ENCODE assay signal across 2 cellular contexts in genomic region chr9:138045541-138046490, GRCh38.
TF ChIP-seq lines count a peak whose summit lies in the region.

No MANE protein-coding gene starts in this region.

TF ChIP-seq in SK-N-SH, 30 proteins besides CTCF, POLR2A, EP300 and RAD21 (continued from another document):
- TF ChIP-seq REST (IDR thresholded peaks at IDR 0.05; ENCODE audit: low read depth, low read length) (no peak), TAF1 (IDR thresholded peaks at IDR 0.05; ENCODE audit: borderline replicate concordance, low read depth, low read length) (no peak), GABPA (IDR thresholded peaks at IDR 0.05; ENCODE audit: low read depth) (no peak), NRF1 (IDR thresholded peaks at IDR 0.05; ENCODE audit: low read depth, low read length) (no peak), TEAD4 (IDR thresholded peaks at IDR 0.05; ENCODE audit: borderline replicate concordance, insufficient read depth) (no peak), MAX (IDR thresholded peaks at IDR 0.05; ENCODE audit: low read depth) (no peak), CHD2 (IDR thresholded peaks at IDR 0.05; ENCODE audit: low read length, partially characterized antibody) (no peak), SMC3 (IDR thresholded peaks at IDR 0.05; ENCODE audit: low read depth, low read length) (no peak), RCOR1 (IDR thresholded peaks at IDR 0.05; ENCODE audit: low read length) (no peak), GATA2 (CRISPR knock-in tag; IDR thresholded peaks at IDR 0.05) (no peak), FOXM1 (IDR thresholded peaks at IDR 0.05; ENCODE audit: low read depth) (no peak), SIN3A (IDR thresholded peaks at IDR 0.05; ENCODE audit: borderline replicate concordance, low read depth, low read length) (no peak), RXRA (IDR thresholded peaks at IDR 0.05; ENCODE audit: borderline replicate concordance, low read depth) (no peak), MXI1 (IDR thresholded peaks at IDR 0.05; ENCODE audit: low read depth, low read length) (no peak), NFIC (IDR thresholded peaks at IDR 0.05; ENCODE audit: borderline replicate concordance) (no peak), ELF1 (IDR thresholded peaks at IDR 0.05) (no peak)

TF ChIP-seq in SK-N-SH treated with all-trans-retinoic acid at 6 μM for 48 hours, 23 proteins besides CTCF, POLR2A, EP300 and RAD21 (continued from another document):
- TF ChIP-seq TSHZ2 (CRISPR knock-in tag; IDR thresholded peaks at IDR 0.05) (no peak), RARB (CRISPR knock-in tag; IDR thresholded peaks at IDR 0.05) (no peak), ZC3H10 (CRISPR knock-in tag; IDR thresholded peaks at IDR 0.05) (no peak)
